Comparison of ENCODE assay signal across 7 cellular contexts in the genomic region with DNA sequence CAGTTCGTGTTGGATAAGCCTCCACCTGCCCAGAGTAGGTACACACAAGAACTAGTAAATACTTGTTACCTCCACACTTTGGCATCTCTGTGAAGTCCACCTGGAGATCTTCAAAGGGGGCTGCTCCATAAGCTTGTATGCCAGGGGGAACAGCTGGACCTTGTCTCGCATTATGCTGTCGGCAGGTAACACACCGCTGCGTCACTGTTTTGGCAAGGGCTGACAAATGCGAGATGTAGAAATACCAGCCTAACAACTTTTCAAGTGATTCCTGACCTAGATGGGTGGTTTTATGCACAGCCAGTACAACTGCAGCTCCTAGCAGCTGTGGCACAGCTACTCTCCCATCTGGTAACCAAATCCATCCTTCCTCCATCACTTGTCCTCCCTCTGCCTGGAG. TPM values are rescaled to one million over a fixed set of nuclear protein-coding genes. Genes with fewer than 3 reads are reported as not detected.
DNase-seq lines count a peak whose midpoint lies in the region; ATAC-seq and TF ChIP-seq lines count a peak whose summit lies in the region.
"Not testable (repeated sequence)": the region's sequence is repeated elsewhere in the genome, so short reads cannot be mapped to it uniquely, and the experiment has no call there.

No MANE protein-coding gene starts in this region.

- peak; percentile 14 for DNase-seq in DMS79 treated with DMSO at 0.1 percent for 48 hours (lab: John Stamatoyannopoulos, UW)
- peak; percentile 10 for DNase-seq in NCI-H748 (lab: John Stamatoyannopoulos, UW; ENCODE audit: unreplicated experiment)
- peak; percentile 75 to 89 (median 82) for DNase-seq in body of pancreas
- DNase-seq in epithelial cell of prostate (ENCODE audit: low read depth, low spot score) = peak; percentile 26
- DNase-seq in lung (ENCODE audit: low spot score) = peak; percentile 61
- peak; percentile 53 for DNase-seq in stomach
- peak; percentile 71 for DNase-seq in upper lobe of right lung

- TF ChIP-seq POLR2A in body of pancreas (IDR thresholded peaks at IDR 0.05) = peak in 2 of 3 donors; percentile 41 to 46
- not testable (repeated sequence) for TF ChIP-seq POLR2A in stomach (IDR thresholded peaks at IDR 0.05)

- not testable (repeated sequence) for TF ChIP-seq CTCF in body of pancreas (IDR thresholded peaks at IDR 0.05); lung (IDR thresholded peaks at IDR 0.05; ENCODE audit: control extremely low read depth, extremely low read depth); stomach (IDR thresholded peaks at IDR 0.05); upper lobe of right lung (IDR thresholded peaks at IDR 0.05)

- H3K4me3 ChIP-seq in body of pancreas (peak overlapping the region in 1 of 2 donors; percentile 25), upper lobe of right lung (peak overlapping the region; percentile 26)
- not testable (repeated sequence) for H3K4me3 ChIP-seq in lung, stomach

- H3K36me3 ChIP-seq in body of pancreas (replicated peaks in 1 of 2; ENCODE audit: insufficient read depth in 1 of 2, low read depth in 2 of 2); lung (ENCODE audit: control insufficient read depth in 2 of 2, insufficient read depth in 2 of 2, low read length in 2 of 2); stomach; upper lobe of right lung: not testable (repeated sequence)

- TF ChIP-seq EP300 in stomach (IDR thresholded peaks at IDR 0.05) = not testable (repeated sequence)

- not testable (repeated sequence) for H3K4me1 ChIP-seq in body of pancreas; lung (ENCODE audit: control insufficient read depth in 2 of 2, insufficient read depth in 2 of 2, low read length in 2 of 2); stomach; upper lobe of right lung

- 17 to 18% methylated on average over 4 to 6 of the region's 6 CpGs for WGBS in body of pancreas, 2 donors
- 68 to 87% methylated on average over 6 of the region's 6 CpGs for WGBS in lung, 2 donors
- 36 to 59% (median 56%) methylated on average over 6 of the region's 6 CpGs for WGBS in stomach, 5 donors

- not testable (repeated sequence) for H3K9me3 ChIP-seq in body of pancreas; lung (ENCODE audit: control insufficient read depth in 2 of 2, insufficient read depth in 1 of 2, low read length in 1 of 2); upper lobe of right lung
- H3K9me3 ChIP-seq in stomach = peaks cover 0 to 15% (median 4%) of the 10 kb centered on the region in 4 donors

- not testable (repeated sequence) for H3K27me3 ChIP-seq in body of pancreas; lung (ENCODE audit: control insufficient read depth, insufficient read depth); stomach; upper lobe of right lung

- intact Hi-C loops in body of pancreas (cut with DNase I); stomach (cut with DNase I; ENCODE audit: low total_unique reads); upper lobe of right lung (cut with DNase I): not testable (repeated sequence)

- H3K27ac ChIP-seq in body of pancreas = peak overlapping the region in 3 of 4 donors; percentile 71 to 85 (median 77)
- H3K27ac ChIP-seq in epithelial cell of prostate; lung (ENCODE audit: low read depth in 1 of 2, low read length in 1 of 2); stomach: not testable (repeated sequence)
- H3K27ac ChIP-seq in upper lobe of right lung = peak overlapping the region; percentile 24

- not testable (repeated sequence) for ATAC-seq in body of pancreas; lung (ENCODE audit: insufficient read depth, low FRiP score); upper lobe of right lung

RNA-seq across cellular contexts. Expression of gene ZNF66, which starts 25.9 kb away (rescaled TPM):
- 10 to 100 TPM in 1 of 2 donors, 1 to 10 TPM in 1; 7.8 to 14.5 TPM for total RNA-seq in body of pancreas
- 10 to 100 TPM in 1 of 2 donors, 1 to 10 TPM in 1; 7.3 to 13.2 TPM for total RNA-seq in lung
- 1 to 10 TPM; 1.2 to 1.8 TPM for polyA plus RNA-seq in lung
- total RNA-seq in stomach = 10 to 100 TPM in 3 of 5 donors, 1 to 10 TPM in 2; 1.4 to 47.8 (median 21.7) TPM
- polyA plus RNA-seq in stomach = 1 to 10 TPM in 1 of 3 donors, under 1 TPM in 2; 0.53 to 1.5 (median 1.00) TPM
- total RNA-seq in upper lobe of right lung = 6.7 TPM

Comparison
In these comparisons a context has a peak if more than half of its experiments do, and no peak if none do; other contexts are left out.
1. DNase-seq: peak in every context shown above with its lines; median percentile 82 in body of pancreas; 71 in upper lobe of right lung; 61 in lung; 53 in stomach; 26 in epithelial cell of prostate; 14 in DMS79 treated with DMSO at 0.1 percent for 48 hours; 10 in NCI-H748.